ENCODE assay signal across 9 cellular contexts in the genomic region with DNA sequence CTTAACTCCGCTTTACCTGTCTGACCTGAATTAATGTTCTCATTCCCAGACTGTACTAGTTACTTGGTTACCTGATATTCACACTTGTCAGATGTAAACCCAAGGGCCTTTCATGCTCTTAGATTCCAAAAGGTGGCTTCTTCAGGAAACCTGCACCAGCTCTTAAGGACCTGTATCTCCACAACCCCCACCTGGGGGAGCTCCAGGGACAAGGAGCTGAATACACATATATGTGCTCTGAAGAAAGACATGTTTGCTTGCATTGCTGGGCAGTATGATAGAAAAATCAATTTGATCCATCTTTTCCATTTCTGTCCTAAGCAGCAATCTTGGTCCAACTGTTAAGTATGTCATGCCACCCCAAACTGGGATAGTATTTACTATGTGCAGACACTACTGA.
DNase-seq lines count a peak whose midpoint lies in the region; ATAC-seq, FAIRE-seq and TF ChIP-seq lines count a peak whose summit lies in the region.
"Had no signal": no experiment of that assay in that cellular context is flagged by ENCODE, and none has a peak within 500 bp of the region (broad histone marks: within the 10 kb centered on the region; RNA-seq: fewer than 3 reads in every experiment).

No MANE protein-coding gene starts in this region.

- peak; percentile 71 for TF ChIP-seq CTCF in epithelial cell of proximal tubule (conservative IDR thresholded peaks at IDR 0.05; ENCODE audit: low read depth, low read length)

- FAIRE-seq in GM19239 (lab: Jason Lieb, UNC) = no peak
- FAIRE-seq: colon had no signal

- DNase-seq in Caki2 (ENCODE audit: low read depth) (peak; percentile 20), NCI-H146 treated with DMSO at 0.1 percent for 48 hours (lab: John Stamatoyannopoulos, UW; ENCODE audit: unreplicated experiment) (peak; percentile 34), epithelial cell of proximal tubule (ENCODE audit: low read depth) (no peak), MV-4-11 (lab: John Stamatoyannopoulos, UW) (no peak), GM19239 (ENCODE audit: insufficient read length, low spot score) (no peak)

- in situ Hi-C loops in Caki2 (cut with HindIII; ENCODE audit: low pct_unique_long_range_greater_than_20kb, low sequenced_read_pairs) = no loop called here

- H3K4me3 ChIP-seq in epithelial cell of proximal tubule (ENCODE audit: low read depth, low read length) = no peak overlapping the region

- ATAC-seq in GM18873 (IDR thresholded peaks at IDR 0.05; ENCODE audit: low FRiP score, unreplicated experiment) (peak; percentile 64), HG02840 (IDR thresholded peaks at IDR 0.05; ENCODE audit: low FRiP score, unreplicated experiment) (no peak), GM21447 (IDR thresholded peaks at IDR 0.05; ENCODE audit: unreplicated experiment) (no peak)

Comparison
In these comparisons a context has a peak if more than half of its experiments do, and no peak if none do; other contexts are left out.
1. DNase-seq: peak in Caki2 (single experiment) and NCI-H146 treated with DMSO at 0.1 percent for 48 hours (single experiment); none in epithelial cell of proximal tubule (single experiment), MV-4-11 (single experiment) and GM19239 (single experiment).